1 cellular context compared by ENCODE assay signal in genomic region chr3:7001370-7001769, GRCh38.
TF ChIP-seq lines count a peak whose summit lies in the region.

No MANE protein-coding gene starts in this region.

TF ChIP-seq in SK-N-SH treated with all-trans-retinoic acid at 6 μM for 48 hours, 23 proteins besides CTCF, POLR2A, EP300 and RAD21:
- TF ChIP-seq PATZ1 (CRISPR knock-in tag; IDR thresholded peaks at IDR 0.05; ENCODE audit: borderline replicate concordance) (no peak), BACH2 (CRISPR knock-in tag; IDR thresholded peaks at IDR 0.05; ENCODE audit: borderline replicate concordance) (no peak), ZFP30 (CRISPR knock-in tag; IDR thresholded peaks at IDR 0.05) (peak; percentile 91), ZNF70 (CRISPR knock-in tag; IDR thresholded peaks at IDR 0.05) (no peak), OSR1 (CRISPR knock-in tag; IDR thresholded peaks at IDR 0.05) (no peak)
